ENCODE assay signal across 9 cellular contexts in the genomic region with DNA sequence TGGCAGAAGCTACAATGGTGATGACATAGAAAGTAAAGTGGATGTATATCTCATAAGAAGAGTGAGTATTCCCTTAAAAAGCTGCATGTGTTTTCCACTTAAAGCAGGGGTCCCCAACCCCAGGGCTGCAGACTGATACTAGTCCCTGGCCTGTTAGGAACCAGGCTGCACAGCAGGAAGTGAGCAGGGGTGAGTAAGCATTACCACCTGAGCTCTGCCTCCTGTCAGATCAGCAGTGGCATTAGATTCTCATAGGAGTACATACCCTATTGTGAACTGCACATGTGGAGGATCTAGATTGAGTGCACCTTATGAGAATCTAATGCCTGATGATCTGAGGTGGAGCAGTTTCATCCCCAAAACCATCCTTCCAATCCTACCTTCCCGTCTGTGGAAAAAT.
"Had no signal": no experiment of that assay in that cellular context is flagged by ENCODE, and none has a peak within 500 bp of the region (broad histone marks: within the 10 kb centered on the region; RNA-seq: fewer than 3 reads in every experiment).

No MANE protein-coding gene starts in this region.

- H3K27me3 Mint-ChIP-seq: IgD-negative memory B cell had no signal

- H3K9me3 ChIP-seq: HAP-1 had no signal

- H3K36me3 ChIP-seq: HAP-1 had no signal

- DNase-seq: GM23248, GOT3, H7, HFFc6, KBM-7 had no signal

- H3K9ac ChIP-seq: GM23248 had no signal

- H3K4me3 Mint-ChIP-seq: HFFc6, IgD-negative memory B cell had no signal

- H3K4me3 ChIP-seq: GM23248, HAP-1 had no signal

- H3K36me3 Mint-ChIP-seq: IgD-negative memory B cell had no signal

- H2AFZ ChIP-seq: GM23248 had no signal

- H3K4me1 Mint-ChIP-seq: IgD-negative memory B cell had no signal

- ATAC-seq: HCT116 had no signal

- H3K27ac Mint-ChIP-seq: HFFc6 had no signal

- H3K4me1 ChIP-seq: HAP-1 had no signal

- H3K27ac ChIP-seq: GM23248, HL-60 had no signal
